ENCODE assay signal across 25 cellular contexts in the genomic region with DNA sequence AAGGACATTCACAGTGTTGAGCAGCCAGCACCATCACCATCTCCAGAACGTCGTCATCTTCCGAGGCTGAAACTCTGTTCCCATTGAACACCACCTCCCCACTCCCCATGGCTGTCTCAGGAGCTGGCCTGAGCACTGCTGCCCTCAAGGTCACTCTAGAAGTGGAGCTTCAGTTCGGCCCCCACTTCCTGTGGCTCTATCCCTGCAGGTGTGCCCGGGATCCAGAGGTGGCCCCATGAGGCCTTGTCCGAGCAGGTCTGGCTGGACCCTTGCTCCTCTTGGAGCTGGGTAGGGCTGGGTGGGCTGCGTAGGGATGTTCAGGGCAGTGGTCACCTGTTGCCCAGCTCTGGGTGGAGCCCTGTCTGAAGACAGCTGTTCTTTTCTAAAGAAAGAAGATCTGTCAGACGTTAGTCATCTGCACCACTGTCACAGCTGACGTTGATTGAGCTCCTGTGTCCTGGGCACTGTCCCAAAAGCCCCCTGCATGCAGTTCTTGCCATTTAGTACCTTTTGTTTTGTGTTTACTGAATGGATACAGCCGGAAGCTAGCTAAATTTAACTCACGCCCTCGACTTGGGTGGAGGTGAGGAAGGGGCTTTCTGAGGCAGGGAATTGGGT.
DNase-seq lines count a peak whose midpoint lies in the region; FAIRE-seq and TF ChIP-seq lines count a peak whose summit lies in the region.
"Had no signal": no experiment of that assay in that cellular context is flagged by ENCODE, and none has a peak within 500 bp of the region (broad histone marks: within the 10 kb centered on the region; RNA-seq: fewer than 3 reads in every experiment).

No MANE protein-coding gene starts in this region.

- peaks cover 75% of the 10 kb centered on the region for H3K4me1 Mint-ChIP-seq in activated naive CD4-positive, alpha-beta T cell treated with anti-CD3 and anti-CD28 coated beads, Interleukin-2, amount 10 ng/mL, durations not matched to agents 7 days and 5 days
- peaks cover 5% of the 10 kb centered on the region for H3K4me1 Mint-ChIP-seq in chondrocyte (ENCODE audit: low read depth)

- 92% methylated on average over 12 of the region's 12 CpGs for WGBS in thymus

- no peaks in the 10 kb centered on the region for H3K36me3 ChIP-seq in thymus (ENCODE audit: control insufficient read depth, insufficient read depth)
- H3K36me3 ChIP-seq: prostate gland, tibial artery had no signal

- CTCF ChIA-PET in activated naive CD4-positive, alpha-beta T cell treated with anti-CD3 and anti-CD28 coated beads, Interleukin-2, amount 10 ng/mL, durations not matched to agents 7 days and 5 days (lab: Charles Lee): interaction anchor here (0.7 kb wide), 1 partner anchor 30 kb away, joined by 3 read pairs; no protein-coding TSS in a partner anchor
- CTCF ChIA-PET in RWPE1 (lab: Yijun Ruan, JAX): no interaction called here

- POLR2A ChIA-PET in RWPE1 (lab: Yijun Ruan, JAX; ENCODE audit: low non-redundant PET): no interaction called here

- H3K4me1 ChIP-seq in thymus (ENCODE audit: control insufficient read depth, insufficient read depth, low read length): peaks cover 16% of the 10 kb centered on the region
- H3K4me1 ChIP-seq: body of pancreas, prostate gland, tibial artery had no signal

- H3K27me3 Mint-ChIP-seq in activated naive CD4-positive, alpha-beta T cell treated with anti-CD3 and anti-CD28 coated beads, Interleukin-2, amount 10 ng/mL, durations not matched to agents 7 days and 5 days: no peaks in the 10 kb centered on the region
- peaks cover 11% of the 10 kb centered on the region for H3K27me3 Mint-ChIP-seq in chondrocyte (ENCODE audit: low read depth)
- H3K27me3 Mint-ChIP-seq: activated B cell treated with CpG ODN at 0.5 μM for 24 hours; B cell; stimulated activated naive CD8-positive, alpha-beta T cell treated with anti-CD3 and anti-CD28 coated beads, Interleukin-15, Interleukin-2, amounts not matched to agents 100 ng/mL and 50 ng/mL, for 24 hours had no signal

- no peak for FAIRE-seq in urothelium cell line (lab: Jason Lieb, UNC)
- FAIRE-seq: frontal cortex had no signal

- H3K9me3 Mint-ChIP-seq in activated naive CD4-positive, alpha-beta T cell treated with anti-CD3 and anti-CD28 coated beads, Interleukin-2, amount 10 ng/mL, durations not matched to agents 7 days and 5 days: peaks cover 14% of the 10 kb centered on the region
- peaks cover 2% of the 10 kb centered on the region for H3K9me3 Mint-ChIP-seq in chondrocyte (ENCODE audit: low read depth)
- H3K9me3 Mint-ChIP-seq: activated B cell treated with CpG ODN at 0.5 μM for 24 hours; memory B cell; stimulated activated naive CD8-positive, alpha-beta T cell treated with anti-CD3 and anti-CD28 coated beads, Interleukin-15, Interleukin-2, amounts not matched to agents 100 ng/mL and 50 ng/mL, for 24 hours had no signal

- DNase-seq in activated naive CD4-positive, alpha-beta T cell treated with anti-CD3 and anti-CD28 coated beads, Interleukin-2, amount 10 ng/mL, durations not matched to agents 7 days and 5 days: no peak
- no peak for DNase-seq in activated naive CD4-positive, alpha-beta T cell (lab: John Stamatoyannopoulos, UW)
- peak; percentile 79 for DNase-seq in NCI-H69 (lab: John Stamatoyannopoulos, UW)
- peak; percentile 61 for DNase-seq in chondrocyte (ENCODE audit: low spot score)
- no peak for DNase-seq in NCI-H2227 treated with DMSO at 0.1 percent for 48 hours (lab: John Stamatoyannopoulos, UW)
- DNase-seq in RWPE1 (ENCODE audit: low spot score): no peak
- no peak for DNase-seq in urothelium cell line (ENCODE audit: low spot score)
- DNase-seq: activated B cell treated with CpG ODN at 0.5 μM for 24 hours; activated CD4-positive, alpha-beta T cell treated with anti-CD3 and anti-CD28 coated beads, Interleukin-2, amount 50 U/mL, for 4 hours; activated CD8-positive, alpha-beta memory T cell treated with anti-CD3 and anti-CD28 coated beads, Interleukin-2, amount 50 U/mL, for 4 hours; body of pancreas; Caco-2; hippocampal formation; NCI-H1048; NCI-H187 treated with DMSO at 0.1 percent for 48 hours; NCI-H446 treated with DMSO at 0.1 percent for 48 hours; nucleus accumbens; tibial artery had no signal

- no peaks in the 10 kb centered on the region for H3K27me3 ChIP-seq in thymus (ENCODE audit: control insufficient read depth, insufficient read depth)
- H3K27me3 ChIP-seq: body of pancreas, dorsolateral prefrontal cortex had no signal

- H3K27ac ChIP-seq in thymus (ENCODE audit: low read depth) (peak overlapping the region; percentile 100), RWPE1 (no peak overlapping the region; the same call in 1 of the 2 replicates)
- H3K27ac ChIP-seq: body of pancreas, prostate gland, tibial artery had no signal

- no peak overlapping the region for H3K4me3 Mint-ChIP-seq in activated naive CD4-positive, alpha-beta T cell treated with anti-CD3 and anti-CD28 coated beads, Interleukin-2, amount 10 ng/mL, durations not matched to agents 7 days and 5 days
- H3K4me3 Mint-ChIP-seq in chondrocyte (ENCODE audit: unreplicated experiment): no peak overlapping the region
- H3K4me3 Mint-ChIP-seq: activated B cell treated with CpG ODN at 0.5 μM for 24 hours; B cell; memory B cell; stimulated activated naive CD8-positive, alpha-beta T cell treated with anti-CD3 and anti-CD28 coated beads, Interleukin-15, Interleukin-2, amounts not matched to agents 100 ng/mL and 50 ng/mL, for 24 hours had no signal

- peaks cover 12% of the 10 kb centered on the region for H3K36me3 Mint-ChIP-seq in activated naive CD4-positive, alpha-beta T cell treated with anti-CD3 and anti-CD28 coated beads, Interleukin-2, amount 10 ng/mL, durations not matched to agents 7 days and 5 days
- no peaks in the 10 kb centered on the region for H3K36me3 Mint-ChIP-seq in chondrocyte (ENCODE audit: low read depth)
- H3K36me3 Mint-ChIP-seq: memory B cell had no signal

- TF ChIP-seq CTCF in chondrocyte (IDR thresholded peaks at IDR 0.05): no peak
- TF ChIP-seq CTCF in RWPE1 (conservative IDR thresholded peaks at IDR 0.05; ENCODE audit: low read depth): no peak

- H3K9me3 ChIP-seq in thymus (ENCODE audit: control insufficient read depth): no peaks in the 10 kb centered on the region
- H3K9me3 ChIP-seq: body of pancreas, Caco-2, prostate gland, tibial artery had no signal

- H3K27ac Mint-ChIP-seq in activated naive CD4-positive, alpha-beta T cell treated with anti-CD3 and anti-CD28 coated beads, Interleukin-2, amount 10 ng/mL, durations not matched to agents 7 days and 5 days: peak overlapping the region; percentile 99
- H3K27ac Mint-ChIP-seq in chondrocyte (ENCODE audit: unreplicated experiment): no peak overlapping the region
- H3K27ac Mint-ChIP-seq: activated B cell treated with CpG ODN at 0.5 μM for 24 hours; B cell; memory B cell; stimulated activated naive CD8-positive, alpha-beta T cell treated with anti-CD3 and anti-CD28 coated beads, Interleukin-15, Interleukin-2, amounts not matched to agents 100 ng/mL and 50 ng/mL, for 24 hours had no signal

- no peak overlapping the region for H3K4me3 ChIP-seq in thymus (ENCODE audit: low read length)
- H3K4me3 ChIP-seq: body of pancreas, dorsolateral prefrontal cortex, prostate gland, tibial artery had no signal

Comparison
In these comparisons a context has a peak if more than half of its experiments do, and no peak if none do; other contexts are left out.
1. DNase-seq: peak in NCI-H69 (single experiment) and chondrocyte (single experiment); none in activated naive CD4-positive, alpha-beta T cell treated with anti-CD3 and anti-CD28 coated beads, Interleukin-2, amount 10 ng/mL, durations not matched to agents 7 days and 5 days (single experiment), activated naive CD4-positive, alpha-beta T cell (0 of 4), NCI-H2227 treated with DMSO at 0.1 percent for 48 hours (single experiment), RWPE1 (single experiment) and urothelium cell line (single experiment).